Comparison of ENCODE assay signal across 17 cellular contexts in the genomic region with DNA sequence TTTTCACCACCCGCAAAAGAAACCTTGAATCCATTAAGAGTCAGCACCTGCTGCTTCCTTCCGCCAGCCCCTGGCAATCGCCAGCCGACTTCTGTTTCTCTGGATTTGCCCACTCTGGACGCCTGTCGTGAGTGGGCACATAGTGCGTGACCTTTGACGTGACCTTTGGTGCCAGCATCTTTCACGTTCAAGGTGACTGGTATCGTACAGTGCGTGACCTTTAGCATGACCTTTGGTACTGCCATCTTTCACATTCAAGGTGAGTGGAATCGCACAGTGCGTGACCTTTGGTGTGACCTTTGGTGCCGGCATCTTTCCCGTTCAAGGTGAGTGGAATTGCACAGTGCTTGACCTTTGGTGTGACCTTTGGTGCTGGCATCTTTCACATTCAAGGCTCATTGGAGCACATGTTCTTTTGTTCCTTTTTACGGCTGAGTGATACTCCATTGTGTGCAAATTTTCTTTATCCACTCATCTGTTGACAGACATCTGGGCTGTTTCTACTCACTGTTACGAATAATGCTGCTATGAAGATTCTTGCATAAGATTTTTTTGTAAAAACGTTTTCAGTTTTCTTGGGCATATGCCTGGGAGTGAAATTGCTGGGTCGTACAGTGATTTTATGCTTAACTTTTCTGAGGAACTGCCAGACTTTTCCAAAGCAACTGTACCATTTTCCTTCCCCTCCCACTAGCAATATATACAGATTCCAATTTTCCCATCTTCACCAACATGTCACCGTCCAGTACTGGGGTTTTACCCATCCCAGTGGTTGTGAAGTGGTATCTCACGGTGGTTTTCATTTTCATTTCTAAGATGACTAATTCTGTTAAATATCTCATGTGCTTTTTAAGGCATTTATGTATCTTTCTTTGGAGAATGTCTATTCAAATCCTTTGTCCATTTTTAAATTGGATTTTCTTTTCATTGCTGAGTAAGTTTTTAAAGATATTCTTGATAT.
"Had no signal": no experiment of that assay in that cellular context is flagged by ENCODE, and none has a peak within 500 bp of the region (broad histone marks: within the 10 kb centered on the region; RNA-seq: fewer than 3 reads in every experiment).

No MANE protein-coding gene starts in this region.

- H3K9me3 ChIP-seq: pancreas, suprapubic skin had no signal

- H3K9me3 Mint-ChIP-seq: activated CD4-positive, alpha-beta memory T cell treated with anti-CD3 and anti-CD28 coated beads, Interleukin-2, amount 10 ng/mL, durations not matched to agents 7 days and 5 days; activated naive CD4-positive, alpha-beta T cell treated with anti-CD3 and anti-CD28 coated beads for 36 hours; activated T-helper 1 cell treated with anti-CD3 and anti-CD28 coated beads, Interleukin-12 subunit alpha, Interleukin-12 subunit beta, Interleukin-2, Interleukin-4 antibody, amounts not matched to agents 30 ng/mL and 10 ng/mL and 1 ng/mL, durations not matched to agents 14 hours and 24 hours and 36 hours; neural crest cell had no signal

- H3K36me3 ChIP-seq: pancreas, suprapubic skin had no signal

- H3K4me1 Mint-ChIP-seq: activated CD4-positive, alpha-beta T cell treated with anti-CD3 and anti-CD28 coated beads for 36 hours had no signal

- H3K27ac Mint-ChIP-seq: activated CD4-positive, alpha-beta memory T cell treated with anti-CD3 and anti-CD28 coated beads, Interleukin-2, amount 10 ng/mL, durations not matched to agents 7 days and 5 days; activated CD4-positive, alpha-beta T cell treated with anti-CD3 and anti-CD28 coated beads for 36 hours; activated naive CD4-positive, alpha-beta T cell treated with anti-CD3 and anti-CD28 coated beads for 36 hours; activated T-helper 1 cell treated with anti-CD3 and anti-CD28 coated beads, Interleukin-12 subunit alpha, Interleukin-12 subunit beta, Interleukin-2, Interleukin-4 antibody, amounts not matched to agents 30 ng/mL and 10 ng/mL and 1 ng/mL, durations not matched to agents 14 hours and 24 hours and 36 hours had no signal

- H3K27ac ChIP-seq: pancreas, skin epidermis, suprapubic skin had no signal

- ATAC-seq: activated CD4-positive, alpha-beta T cell treated with anti-CD3 and anti-CD28 coated beads for 36 hours; left ventricle myocardium superior; pancreas had no signal

- H3K4me3 ChIP-seq: pancreas, skin epidermis, suprapubic skin had no signal

- H3K4me3 Mint-ChIP-seq: activated CD4-positive, alpha-beta memory T cell treated with anti-CD3 and anti-CD28 coated beads, Interleukin-2, amount 10 ng/mL, durations not matched to agents 7 days and 5 days; activated CD4-positive, alpha-beta T cell treated with anti-CD3 and anti-CD28 coated beads for 36 hours; activated naive CD4-positive, alpha-beta T cell treated with anti-CD3 and anti-CD28 coated beads for 36 hours; activated T-helper 1 cell treated with anti-CD3 and anti-CD28 coated beads, Interleukin-12 subunit alpha, Interleukin-12 subunit beta, Interleukin-2, Interleukin-4 antibody, amounts not matched to agents 30 ng/mL and 10 ng/mL and 1 ng/mL, durations not matched to agents 14 hours and 24 hours and 36 hours; neural crest cell had no signal

- H3K27me3 ChIP-seq: dorsolateral prefrontal cortex, pancreas, suprapubic skin had no signal

- DNase-seq: activated CD4-positive, alpha-beta memory T cell treated with anti-CD3 and anti-CD28 coated beads, Interleukin-2, amount 10 ng/mL, durations not matched to agents 7 days and 5 days; activated CD4-positive, alpha-beta T cell treated with anti-CD3 and anti-CD28 coated beads for 36 hours; activated CD8-positive, alpha-beta memory T cell treated with anti-CD3 and anti-CD28 coated beads, Interleukin-2, amount 50 U/mL, for 48 hours; activated naive CD4-positive, alpha-beta T cell treated with anti-CD3 and anti-CD28 coated beads for 36 hours; kidney glomerular epithelial cell; left ventricle myocardium superior; mesenchymal stem cell; pancreas; stimulated activated CD4-positive, alpha-beta T cell treated with anti-CD3 and anti-CD28 coated beads, Interleukin-15, amount 100 ng/mL, for 24 hours; stimulated activated CD4-positive, alpha-beta T cell treated with anti-CD3 and anti-CD28 coated beads, Interleukin-4, amount 100 ng/mL, for 1 hour; stimulated activated naive CD4-positive, alpha-beta T cell treated with Interleukin-2 at 50 U/mL for 16 hours; trophoblast cell had no signal
